28 cellular contexts compared by ENCODE assay signal in genomic region chr1:24065314-24065713, GRCh38. TPM values are rescaled to one million over a fixed set of nuclear protein-coding genes. Genes with fewer than 3 reads are reported as not detected.
"Had no signal": no experiment of that assay in that cellular context is flagged by ENCODE, and none has a peak within 500 bp of the region (broad histone marks: within the 10 kb centered on the region; RNA-seq: fewer than 3 reads in every experiment).

No MANE protein-coding gene starts in this region.

- H3K4me1 Mint-ChIP-seq: endodermal cell; naive thymus-derived CD4-positive, alpha-beta T cell; nephron; stimulated activated naive B cell treated with anti-CD40 and anti-IgM and Interleukin-4, amounts not matched to agents 10 μg/mL and 1 μg/mL and 100 μg/mL, for 72 hours had no signal

- H3K27ac ChIP-seq: colonic mucosa, epithelial cell of prostate, gastroesophageal sphincter, ovary, right lobe of liver, thoracic aorta, tibial nerve, upper lobe of left lung had no signal

- ATAC-seq: esophagus mucosa; gastroesophageal sphincter; heart right ventricle; left cardiac atrium; naive thymus-derived CD4-positive, alpha-beta T cell; right lobe of liver; stimulated activated naive B cell treated with anti-CD40 and anti-IgM and Interleukin-4, amounts not matched to agents 10 μg/mL and 1 μg/mL and 100 μg/mL, for 72 hours had no signal

- H3K27me3 ChIP-seq: colonic mucosa, gastroesophageal sphincter, heart right ventricle, ovary, right lobe of liver, upper lobe of left lung had no signal

- H3K4me3 ChIP-seq: colonic mucosa, gastroesophageal sphincter, heart right ventricle, ovary, right lobe of liver, thoracic aorta, tibial nerve, upper lobe of left lung had no signal

- H3K9me3 ChIP-seq: colonic mucosa, ovary, right lobe of liver, thoracic aorta, upper lobe of left lung had no signal

- DNase-seq: colonic mucosa; effector CD8-positive, alpha-beta T cell; endodermal cell; foreskin fibroblast; glutamatergic neuron; heart right ventricle; hippocampal formation; left cardiac atrium; mammary epithelial cell; mesendoderm; midbrain; naive thymus-derived CD4-positive, alpha-beta T cell; occipital lobe; right lobe of liver; small intestine; stimulated activated CD4-positive, alpha-beta T cell treated with anti-CD3 and anti-CD28 coated beads, Interleukin-15, amount 100 ng/mL, for 24 hours; stimulated activated CD4-positive, alpha-beta T cell treated with anti-CD3 and anti-CD28 coated beads, Interleukin-2, amount 100 ng/mL, for 48 hours; stimulated activated naive B cell treated with anti-CD40 and anti-IgM and Interleukin-4, amounts not matched to agents 10 μg/mL and 1 μg/mL and 100 μg/mL, for 72 hours; upper lobe of left lung had no signal

- H3K36me3 ChIP-seq: colonic mucosa, gastroesophageal sphincter, ovary, right lobe of liver, thoracic aorta, tibial nerve, upper lobe of left lung had no signal

- H3K27ac Mint-ChIP-seq: dendritic cell treated with granulocyte-macrophage colony-stimulating factor and Interleukin-4, amounts not matched to agents 40 ng/mL and 50 ng/mL, for 4 days; endodermal cell; nephron; stimulated activated naive B cell treated with anti-CD40 and anti-IgM and Interleukin-4, amounts not matched to agents 10 μg/mL and 1 μg/mL and 100 μg/mL, for 72 hours; stimulated activated naive CD8-positive, alpha-beta T cell treated with anti-CD3 and anti-CD28 coated beads, Interleukin-15, Interleukin-2, amounts not matched to agents 100 ng/mL and 50 ng/mL, for 24 hours had no signal

- H3K36me3 Mint-ChIP-seq: naive thymus-derived CD4-positive, alpha-beta T cell had no signal

- H3K4me1 ChIP-seq: colonic mucosa, gastroesophageal sphincter, right lobe of liver, tibial nerve, upper lobe of left lung had no signal

- H3K4me3 Mint-ChIP-seq: dendritic cell treated with granulocyte-macrophage colony-stimulating factor and Interleukin-4, amounts not matched to agents 40 ng/mL and 50 ng/mL, for 4 days; endodermal cell; naive thymus-derived CD4-positive, alpha-beta T cell; nephron; stimulated activated naive B cell treated with anti-CD40 and anti-IgM and Interleukin-4, amounts not matched to agents 10 μg/mL and 1 μg/mL and 100 μg/mL, for 72 hours; stimulated activated naive CD8-positive, alpha-beta T cell treated with anti-CD3 and anti-CD28 coated beads, Interleukin-15, Interleukin-2, amounts not matched to agents 100 ng/mL and 50 ng/mL, for 24 hours had no signal

RNA-seq across cellular contexts. Expression of gene MYOM3, which starts 46.6 kb away (rescaled TPM):
- total RNA-seq: naive thymus-derived CD4-positive, alpha-beta T cell had no signal
